In the genomic region with DNA sequence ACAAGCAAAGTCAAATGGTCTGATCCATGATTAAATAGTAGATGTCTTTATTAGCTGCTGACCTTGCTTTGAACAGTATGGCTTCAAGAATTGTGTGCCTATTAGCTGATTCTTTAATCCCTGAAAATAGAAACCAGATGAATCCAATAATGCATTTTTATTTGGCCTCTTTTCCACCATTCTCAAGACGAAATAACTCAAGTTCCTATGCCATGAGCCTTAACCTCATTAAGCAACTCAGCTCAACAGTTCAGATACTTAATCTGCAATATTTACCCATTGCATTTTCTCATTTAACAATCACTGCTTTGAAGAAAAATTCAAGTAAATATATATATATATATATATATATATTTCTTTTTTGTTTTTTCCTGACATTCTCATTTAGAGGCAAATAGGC, we compare ENCODE assay signal across 18 cellular contexts.
DNase-seq lines count a peak whose midpoint lies in the region; ATAC-seq and TF ChIP-seq lines count a peak whose summit lies in the region.
"Had no signal": no experiment of that assay in that cellular context is flagged by ENCODE, and none has a peak within 500 bp of the region (broad histone marks: within the 10 kb centered on the region; RNA-seq: fewer than 3 reads in every experiment).

No MANE protein-coding gene starts in this region.

- H3K9me3 ChIP-seq in esophagus muscularis mucosa = no peaks in the 10 kb centered on the region
- H3K9me3 ChIP-seq in T-helper 17 cell (ENCODE audit: control insufficient read depth, low read length, poor library complexity, severe bottlenecking) = no peaks in the 10 kb centered on the region
- H3K9me3 ChIP-seq: BE2C, MG63, Peyer's patch had no signal

- no peak for TF ChIP-seq POLR2A in esophagus muscularis mucosa (IDR thresholded peaks at IDR 0.05; ENCODE audit: low read depth)

- no peaks in the 10 kb centered on the region for H3K36me3 Mint-ChIP-seq in T-helper 17 cell (ENCODE audit: low read depth)
- H3K36me3 Mint-ChIP-seq: CD8-positive, alpha-beta memory T cell had no signal

- WGBS in esophagus muscularis mucosa = 66% methylated on average over 1 of the region's 1 CpG

- H3K27ac Mint-ChIP-seq in T-helper 17 cell = no peak overlapping the region
- H3K27ac Mint-ChIP-seq: CD8-positive, alpha-beta memory T cell had no signal

- no peak for TF ChIP-seq CTCF in retinal pigment epithelial cell (conservative IDR thresholded peaks at IDR 0.05; ENCODE audit: low read depth, low read length)
- no peak for TF ChIP-seq CTCF in esophagus muscularis mucosa (IDR thresholded peaks at IDR 0.05)

- no peaks in the 10 kb centered on the region for H3K36me3 ChIP-seq in esophagus muscularis mucosa
- H3K36me3 ChIP-seq: BE2C, MG63, Peyer's patch had no signal

- H3K27me3 ChIP-seq in esophagus muscularis mucosa = no peaks in the 10 kb centered on the region
- H3K27me3 ChIP-seq: BE2C, MG63, Peyer's patch had no signal

- H3K4me3 ChIP-seq in retinal pigment epithelial cell (ENCODE audit: low read length) (no peak overlapping the region), esophagus muscularis mucosa (no peak overlapping the region)
- H3K4me3 ChIP-seq: MG63, Peyer's patch had no signal

- ATAC-seq in HG02763 (IDR thresholded peaks at IDR 0.05; ENCODE audit: unreplicated experiment) = no peak
- no peak for ATAC-seq in T-helper 17 cell

- H3K4me1 ChIP-seq in esophagus muscularis mucosa = no peaks in the 10 kb centered on the region
- H3K4me1 ChIP-seq: BE2C, Peyer's patch had no signal

- H3K4me1 Mint-ChIP-seq in T-helper 17 cell = no peaks in the 10 kb centered on the region
- H3K4me1 Mint-ChIP-seq: CD8-positive, alpha-beta memory T cell had no signal

- no peak for TF ChIP-seq EP300 in esophagus muscularis mucosa (IDR thresholded peaks at IDR 0.05)

- DNase-seq in AG08395 (ENCODE audit: low spot score) (peak; percentile 61), HCEC 1CT (peak; percentile 44), fibroblast of gingiva (ENCODE audit: low read depth) (peak; percentile 66), retinal pigment epithelial cell (ENCODE audit: low read depth) (peak; percentile 43), esophagus muscularis mucosa (ENCODE audit: extremely low spot score) (no peak), T-helper 17 cell (no peak)
- DNase-seq in stimulated activated CD4-positive, alpha-beta T cell treated with anti-CD3 and anti-CD28 coated beads, Interleukin-2, amount 100 ng/mL, for 48 hours = no peak
- DNase-seq: BE2C; CD8-positive, alpha-beta memory T cell; GF-D8; MG63; NCI-H1092 treated with DMSO at 0.1 percent for 48 hours; NCI-H1694 treated with DMSO at 0.1 percent for 48 hours; NCI-H446 treated with DMSO at 0.1 percent for 48 hours; NCI-H748 treated with DMSO at 0.1 percent for 48 hours; Peyer's patch; Right ventricle myocardium superior had no signal

- H3K27ac ChIP-seq in esophagus muscularis mucosa (replicated peaks in 1 of 4) = no peak overlapping the region
- H3K27ac ChIP-seq: Peyer's patch had no signal

- H3K27me3 Mint-ChIP-seq in T-helper 17 cell = no peaks in the 10 kb centered on the region

- no peak overlapping the region for H3K4me3 Mint-ChIP-seq in T-helper 17 cell
- H3K4me3 Mint-ChIP-seq: CD8-positive, alpha-beta memory T cell had no signal

- intact Hi-C loops in esophagus muscularis mucosa (cut with DNase I) = no loop called here

Comparison
In these comparisons a context has a peak if more than half of its experiments do, and no peak if none do; other contexts are left out.
1. DNase-seq: peak in AG08395 (single experiment), HCEC 1CT (single experiment), fibroblast of gingiva (single experiment) and retinal pigment epithelial cell (single experiment); none in esophagus muscularis mucosa (single experiment), stimulated activated CD4-positive, alpha-beta T cell treated with anti-CD3 and anti-CD28 coated beads, Interleukin-2, amount 100 ng/mL, for 48 hours (0 of 2) and T-helper 17 cell (0 of 3).